Comparison of ENCODE assay signal across 14 cellular contexts in genomic region chr3:180283251-180283650, GRCh38.
DNase-seq lines count a peak whose midpoint lies in the region; FAIRE-seq and TF ChIP-seq lines count a peak whose summit lies in the region.
"Had no signal": no experiment of that assay in that cellular context is flagged by ENCODE, and none has a peak within 500 bp of the region (broad histone marks: within the 10 kb centered on the region; RNA-seq: fewer than 3 reads in every experiment).

No MANE protein-coding gene starts in this region.

- DNase-seq in GM23248: no peak
- peak; percentile 54 for DNase-seq in MG63
- no peak for DNase-seq in H1 (ENCODE audit: low read depth in 1 of 2, low spot score in 2 of 2)
- no peak for DNase-seq in esophagus squamous epithelium (lab: John Stamatoyannopoulos, UW)
- DNase-seq in H4 (ENCODE audit: low spot score): no peak
- DNase-seq in amniotic stem cell (lab: John Stamatoyannopoulos, UW): no peak
- no peak for DNase-seq in vagina (ENCODE audit: extremely low spot score in 2 of 2)
- DNase-seq: 8988T; CD4-positive, alpha-beta memory T cell; DMS153; DMS79; GF-D8 had no signal

- no peak overlapping the region for H3K14ac ChIP-seq in H1 (ENCODE audit: insufficient read length)

- no peak overlapping the region for H4K91ac ChIP-seq in H1 (replicated peaks; ENCODE audit: insufficient read length, low read length)

- H3K4me2 ChIP-seq in GM23248 (ENCODE audit: unreplicated experiment) (peak overlapping the region; percentile 12), H1 (ENCODE audit: insufficient read depth in 1 of 2, low read depth in 2 of 2, low read length in 2 of 2) (no peak overlapping the region)
- H3K4me2 ChIP-seq: BLaER1 had no signal

- TF ChIP-seq RAD21 in H1 (IDR thresholded peaks at IDR 0.05 in 1 of 2, conservative IDR thresholded peaks at IDR 0.05 in 1 of 2; ENCODE audit: low read depth in 2 of 2, low read length in 2 of 2): no peak

- no peak overlapping the region for H3K9ac ChIP-seq in GM23248
- H3K9ac ChIP-seq in H1 (replicated peaks in 1 of 4; ENCODE audit: extremely low read depth in 1 of 4, low read depth in 3 of 4, low read length in 3 of 4): no peak overlapping the region
- H3K9ac ChIP-seq: BLaER1 had no signal

- CTCF ChIA-PET in H1 (lab: Charles Lee; ENCODE audit: partially characterized antibody): interaction anchor here (1.2 kb wide), 1 partner anchor 12 kb away, joined by 3 read pairs; no protein-coding TSS in a partner anchor

- H3F3A ChIP-seq in GM23248 (ENCODE audit: insufficient read depth): peaks cover 15% of the 10 kb centered on the region; the same call in 1 of the 2 replicates

- intact Hi-C loops in esophagus squamous epithelium (cut with DNase I) (no loop called here), vagina (cut with DNase I) (no loop called here)

- POLR2A ChIA-PET in H1 (lab: Charles Lee; ENCODE audit: partially characterized antibody): no interaction called here

- H3K23me2 ChIP-seq in H1 (ENCODE audit: low read depth, low read length): no peaks in the 10 kb centered on the region

- H2BK20ac ChIP-seq in H1 (ENCODE audit: low read length): no peak overlapping the region

- in situ Hi-C loops in GM23248 (cut with MboI): no loop called here

- H3K56ac ChIP-seq in H1 (replicated peaks; ENCODE audit: insufficient read length, low read depth, low read length): no peak overlapping the region

- H2AFZ ChIP-seq in GM23248 (no peak overlapping the region), H1 (ENCODE audit: low read length) (0 out of 2 replicates have a peak overlapping the region, but pooled peaks have one; percentile 51)

- WGBS in GM23248 (ENCODE audit: low coverage in 1 of 2, low lambda C conversion rate in 2 of 2, missing lambda C conversion rate in 2 of 2), 2 experiments: 28 to 44% methylated on average over 3 of the region's 3 CpGs
- WGBS in H1 (ENCODE audit: extremely low coverage in 1 of 2, insufficient coverage in 1 of 2, insufficient read length in 1 of 2, insufficient replicate concordance in 2 of 2, low coverage in 1 of 2, low lambda C conversion rate in 2 of 2, missing lambda C conversion rate in 1 of 2), 2 experiments: 94% methylated on average over 3 of the region's 3 CpGs; no CpG with 5 or more reads in 1 of the 2 experiments
- WGBS in esophagus squamous epithelium, 2 donors: 32 to 49% methylated on average over 2 to 3 of the region's 3 CpGs

- no peak overlapping the region for H4K5ac ChIP-seq in H1 (ENCODE audit: insufficient read length, low read depth, low read length)

- H4K8ac ChIP-seq in H1 (ENCODE audit: extremely low read depth, insufficient read depth, low read length): no peak overlapping the region

- TF ChIP-seq CTCF in H1 (IDR thresholded peaks at IDR 0.05; ENCODE audit: control extremely low read depth in 1 of 3, insufficient read depth in 1 of 3, low read depth in 1 of 3, low read length in 3 of 3): no peak
- TF ChIP-seq CTCF in esophagus squamous epithelium (IDR thresholded peaks at IDR 0.05): no peak
- no peak for TF ChIP-seq CTCF in vagina (IDR thresholded peaks at IDR 0.05)

- H3K27ac ChIP-seq in GM23248 (no peak overlapping the region), H1 (ENCODE audit: low read depth, low read length) (no peak overlapping the region), esophagus squamous epithelium (no peak overlapping the region), vagina (no peak overlapping the region)
- H3K27ac ChIP-seq: BLaER1, HL-60 had no signal

- no peak overlapping the region for H2AK5ac ChIP-seq in H1 (ENCODE audit: low read depth, low read length)

- no peak overlapping the region for H3K4me3 ChIP-seq in GM23248
- H3K4me3 ChIP-seq in MG63: no peak overlapping the region
- H3K4me3 ChIP-seq in H1 (ENCODE audit: extremely low read depth in 1 of 4, insufficient read depth in 2 of 4, low read depth in 3 of 4, low read length in 4 of 4): no peak overlapping the region
- no peak overlapping the region for H3K4me3 ChIP-seq in esophagus squamous epithelium
- H3K4me3 ChIP-seq in vagina: no peak overlapping the region
- H3K4me3 ChIP-seq: BLaER1 had no signal

- H2BK120ac ChIP-seq in H1 (replicated peaks; ENCODE audit: low read depth, low read length): no peak overlapping the region

- H3K79me1 ChIP-seq in H1 (ENCODE audit: low read depth, low read length): no peaks in the 10 kb centered on the region

- no peak for FAIRE-seq in H1 (lab: Jason Lieb, UNC)

- TF ChIP-seq EP300 in H1 (IDR thresholded peaks at IDR 0.05; ENCODE audit: borderline replicate concordance in 1 of 2, low read depth in 2 of 2, low read length in 2 of 2): no peak

- no peak overlapping the region for H3K23ac ChIP-seq in H1 (ENCODE audit: insufficient read length)

- H2BK15ac ChIP-seq in H1 (ENCODE audit: low read length): no peak overlapping the region

- H3K4ac ChIP-seq in H1 (replicated peaks; ENCODE audit: insufficient read length, low read depth, low read length): no peak overlapping the region

- no peaks in the 10 kb centered on the region for H4K20me1 ChIP-seq in GM23248 (ENCODE audit: insufficient read depth)
- H4K20me1 ChIP-seq in H1 (replicated peaks in 1 of 2; ENCODE audit: control insufficient read depth in 1 of 2, insufficient read depth in 2 of 2, low read length in 2 of 2): no peaks in the 10 kb centered on the region
- H4K20me1 ChIP-seq: BLaER1 had no signal

- H2BK5ac ChIP-seq in H1 (ENCODE audit: low read depth, low read length): no peak overlapping the region

- no peaks in the 10 kb centered on the region for H3K27me3 ChIP-seq in GM23248 (replicated peaks; ENCODE audit: insufficient read depth)
- no peaks in the 10 kb centered on the region for H3K27me3 ChIP-seq in MG63
- no peaks in the 10 kb centered on the region for H3K27me3 ChIP-seq in H1 (replicated peaks in 1 of 4; ENCODE audit: control insufficient read depth in 3 of 4, extremely low read depth in 1 of 4, insufficient read depth in 3 of 4, low read length in 3 of 4)
- H3K27me3 ChIP-seq in esophagus squamous epithelium: no peaks in the 10 kb centered on the region
- H3K27me3 ChIP-seq in vagina: no peaks in the 10 kb centered on the region
- H3K27me3 ChIP-seq: BLaER1 had no signal

- H3K9me3 ChIP-seq in GM23248 (ENCODE audit: low read depth): no peaks in the 10 kb centered on the region
- no peaks in the 10 kb centered on the region for H3K9me3 ChIP-seq in MG63
- H3K9me3 ChIP-seq in H1 (ENCODE audit: insufficient read depth in 2 of 2, low read depth in 1 of 2, low read length in 1 of 2): no peaks in the 10 kb centered on the region
- no peaks in the 10 kb centered on the region for H3K9me3 ChIP-seq in esophagus squamous epithelium
- no peaks in the 10 kb centered on the region for H3K9me3 ChIP-seq in vagina
- H3K9me3 ChIP-seq: BLaER1 had no signal

- no peak for TF ChIP-seq POLR2A in H1 (IDR thresholded peaks at IDR 0.05; ENCODE audit: control extremely low read depth in 1 of 2, low read depth in 2 of 2, low read length in 2 of 2)
- TF ChIP-seq POLR2A in esophagus squamous epithelium (IDR thresholded peaks at IDR 0.05): no peak
- no peak for TF ChIP-seq POLR2A in vagina (IDR thresholded peaks at IDR 0.05)

- H3K18ac ChIP-seq in H1 (ENCODE audit: extremely low read depth, low read length): no peak overlapping the region

- H3K79me2 ChIP-seq in GM23248 (ENCODE audit: insufficient read depth) (no peaks in the 10 kb centered on the region), H1 (ENCODE audit: control insufficient read depth in 1 of 2, insufficient read depth in 2 of 2, low read length in 2 of 2) (no peaks in the 10 kb centered on the region)

- H2BK12ac ChIP-seq in H1 (ENCODE audit: low read depth, low read length): no peak overlapping the region

- H3K4me1 ChIP-seq in GM23248 (ENCODE audit: insufficient read depth): peaks cover 19% of the 10 kb centered on the region
- no peaks in the 10 kb centered on the region for H3K4me1 ChIP-seq in H1 (replicated peaks in 1 of 4; ENCODE audit: control insufficient read depth in 3 of 4, insufficient read depth in 4 of 4, low read length in 3 of 4)
- H3K4me1 ChIP-seq in esophagus squamous epithelium: no peaks in the 10 kb centered on the region
- H3K4me1 ChIP-seq in vagina: no peaks in the 10 kb centered on the region
- H3K4me1 ChIP-seq: BLaER1 had no signal

- no peaks in the 10 kb centered on the region for H3K36me3 ChIP-seq in GM23248 (ENCODE audit: low read depth)
- no peaks in the 10 kb centered on the region for H3K36me3 ChIP-seq in MG63
- no peaks in the 10 kb centered on the region for H3K36me3 ChIP-seq in H1 (ENCODE audit: control insufficient read depth in 2 of 4, insufficient read depth in 4 of 4, low read length in 3 of 4)
- no peaks in the 10 kb centered on the region for H3K36me3 ChIP-seq in esophagus squamous epithelium
- no peaks in the 10 kb centered on the region for H3K36me3 ChIP-seq in vagina
- H3K36me3 ChIP-seq: BLaER1 had no signal

- no peaks in the 10 kb centered on the region for H3K9me2 ChIP-seq in GM23248 (ENCODE audit: insufficient read depth)

TF ChIP-seq in H1, 55 proteins besides CTCF, POLR2A, EP300 and RAD21:
- TF ChIP-seq RXRA (IDR thresholded peaks at IDR 0.05; ENCODE audit: insufficient read depth, low read depth, low read length): no peak
- TF ChIP-seq CEBPB (IDR thresholded peaks at IDR 0.05; ENCODE audit: low read depth, low read length): no peak
- TF ChIP-seq ATF3 (IDR thresholded peaks at IDR 0.05; ENCODE audit: insufficient read depth, low read depth, low read length): no peak
